8 cellular contexts compared by ENCODE assay signal in the genomic region with DNA sequence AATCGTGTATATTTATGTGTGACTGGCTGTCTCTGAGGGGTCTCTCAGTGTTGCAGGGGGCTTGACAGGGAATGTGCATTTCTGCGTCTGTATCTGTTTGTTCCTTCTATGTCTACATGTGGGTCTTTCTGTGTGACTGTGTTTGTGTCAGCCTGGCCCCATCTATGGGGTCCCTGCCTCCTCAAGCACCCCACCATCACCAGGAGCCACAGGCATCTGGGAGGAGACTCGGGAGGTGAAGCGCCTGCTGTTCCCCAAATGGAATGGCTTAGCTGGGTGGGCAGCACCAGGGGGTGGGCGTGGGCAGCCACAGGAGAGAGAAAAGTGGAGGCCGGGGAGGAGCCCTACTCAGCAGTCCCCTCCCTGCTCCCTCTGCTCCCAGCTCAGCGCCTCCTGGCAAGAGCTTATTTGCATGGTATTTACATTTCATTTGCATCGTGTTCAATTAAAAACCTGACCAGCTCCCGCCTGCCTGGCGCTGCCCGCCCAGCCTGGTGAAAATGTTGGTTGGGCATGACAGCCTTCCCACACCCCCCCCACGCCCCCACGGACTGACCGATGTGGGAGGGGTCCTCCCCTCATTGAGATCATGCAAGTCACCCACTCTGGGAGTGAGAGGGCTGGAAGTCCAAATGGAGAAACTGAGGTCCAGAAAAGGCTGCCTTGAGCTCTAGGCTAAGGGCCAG. TPM values are rescaled to one million over a fixed set of nuclear protein-coding genes. Genes with fewer than 3 reads are reported as not detected.
DNase-seq lines count a peak whose midpoint lies in the region; ATAC-seq and TF ChIP-seq lines count a peak whose summit lies in the region.

No MANE protein-coding gene starts in this region.

- DNase-seq in HFFc6: peak; percentile 58
- DNase-seq in astrocyte of the hippocampus (ENCODE audit: low read depth, low spot score): peak; percentile 97
- peak; percentile 73 for DNase-seq in hepatocyte (ENCODE audit: low spot score)
- peak; percentile 70 for DNase-seq in retinal pigment epithelial cell (ENCODE audit: low read depth)
- no peak for DNase-seq in effector CD4-positive, alpha-beta T cell
- no peak for DNase-seq in SKM-1 treated with dmso at 0.1 percent for 144 hours (lab: John Stamatoyannopoulos, UW; ENCODE audit: unreplicated experiment)

- TF ChIP-seq CTCF in 22Rv1 (IDR thresholded peaks at IDR 0.05) (no peak), HFFc6 (IDR thresholded peaks at IDR 0.05) (no peak), hepatocyte (IDR thresholded peaks at IDR 0.05; ENCODE audit: poor library complexity) (no peak), retinal pigment epithelial cell (conservative IDR thresholded peaks at IDR 0.05; ENCODE audit: low read depth, low read length) (no peak)

- WGBS in hepatocyte (ENCODE audit: low lambda C conversion rate, missing lambda C conversion rate): 34% methylated on average over 12 of the region's 14 CpGs

- peak overlapping the region; percentile 92 for H3K27ac Mint-ChIP-seq in HFFc6

- H3K4me3 Mint-ChIP-seq in HFFc6: peak overlapping the region; percentile 83; the same call in 1 of the 2 replicates

- H3K79me2 ChIP-seq in hepatocyte: no peaks in the 10 kb centered on the region

- peaks cover 4% of the 10 kb centered on the region; the same call in 1 of the 2 replicates for H3K27me3 Mint-ChIP-seq in HFFc6 (ENCODE audit: insufficient read depth)

- no peaks in the 10 kb centered on the region for H3K9me2 ChIP-seq in hepatocyte (replicated peaks; ENCODE audit: insufficient read depth)

- no peak overlapping the region for H3K4me3 ChIP-seq in hepatocyte
- H3K4me3 ChIP-seq in retinal pigment epithelial cell (ENCODE audit: low read length): no peak overlapping the region

- no peaks in the 10 kb centered on the region for H3K36me3 Mint-ChIP-seq in HFFc6 (ENCODE audit: low read depth)

- H3K4me1 Mint-ChIP-seq in HFFc6 (ENCODE audit: low read depth): peaks cover 51% of the 10 kb centered on the region

- ATAC-seq in HG02884 (IDR thresholded peaks at IDR 0.05; ENCODE audit: unreplicated experiment): no peak

- peak overlapping the region; percentile 80 for H3K4me2 ChIP-seq in hepatocyte

- H3K27me3 ChIP-seq in hepatocyte: no peaks in the 10 kb centered on the region

- H3K27ac ChIP-seq in 22Rv1 (peak overlapping the region; percentile 71), hepatocyte (peak overlapping the region; percentile 93)

- no peaks in the 10 kb centered on the region for H3K36me3 ChIP-seq in hepatocyte (replicated peaks; ENCODE audit: insufficient read depth, low read depth)

- H3K4me1 ChIP-seq in hepatocyte (ENCODE audit: insufficient read depth): peaks cover 58% of the 10 kb centered on the region

- H2AFZ ChIP-seq in hepatocyte: no peak overlapping the region

- no peaks in the 10 kb centered on the region for H3K9me3 ChIP-seq in hepatocyte (ENCODE audit: low read depth)

- no peaks in the 10 kb centered on the region for H3K9me3 Mint-ChIP-seq in HFFc6

- no peaks in the 10 kb centered on the region for H4K20me1 ChIP-seq in hepatocyte (ENCODE audit: insufficient read depth, poor library complexity, severe bottlenecking)

RNA-seq across cellular contexts. Expression of gene CXXC5, which starts 50.5 kb away (rescaled TPM):
- total RNA-seq in HFFc6 (2021; fragmentation: NEBNext Ultra II Directional; extraction: Animal tissue kit (Norgen Biotek cat#: 25700)): 10 to 100 TPM; 46.4 to 58.5 (median 49.2) TPM
- total RNA-seq in hepatocyte: 90.9 and 110 TPM in 2 replicates
- 98.7 and 106 TPM in 2 replicates for polyA plus RNA-seq in hepatocyte

Comparison
In these comparisons a context has a peak if more than half of its experiments do, and no peak if none do; other contexts are left out.
1. DNase-seq: peak in HFFc6 (single experiment), astrocyte of the hippocampus (single experiment), hepatocyte (single experiment) and retinal pigment epithelial cell (single experiment); none in effector CD4-positive, alpha-beta T cell (single experiment) and SKM-1 treated with dmso at 0.1 percent for 144 hours (single experiment).